In the genomic region with DNA sequence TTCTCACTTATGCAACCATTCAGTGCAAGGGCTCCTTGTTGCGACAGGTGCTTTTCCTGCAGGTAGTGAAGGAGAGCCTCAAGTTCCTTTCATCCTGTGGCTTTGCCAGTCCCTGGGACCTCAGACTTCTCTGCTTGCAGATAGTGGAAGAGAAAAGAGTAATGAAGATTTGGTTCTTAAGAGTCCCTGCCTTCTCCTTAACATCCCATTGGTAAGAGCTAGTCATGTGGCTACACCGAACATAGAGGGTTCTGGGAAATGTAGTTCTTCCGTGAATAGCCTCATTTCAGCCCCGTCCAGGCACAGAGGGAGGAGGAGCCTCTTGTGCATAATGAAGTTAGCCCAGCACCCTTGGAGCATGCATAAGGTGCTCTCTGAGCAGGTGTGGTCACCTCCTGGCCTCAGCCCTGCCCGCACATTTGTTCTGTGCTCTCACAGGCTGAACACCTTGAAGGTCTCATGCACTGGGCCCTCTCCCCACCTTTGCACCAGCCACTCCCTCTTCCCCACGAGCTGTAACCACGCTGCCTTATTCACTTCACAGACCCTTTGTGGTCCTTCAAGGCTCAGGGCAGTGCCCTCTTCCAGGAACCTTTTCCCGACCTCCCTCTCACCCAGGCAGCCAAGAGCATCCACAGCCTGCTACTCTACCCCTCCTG, we compare ENCODE assay signal across 11 cellular contexts.
A peak's percentile ranks its signal among the peaks of the same experiment; 100 is the strongest.
DNase-seq lines count a peak whose midpoint lies in the region; ATAC-seq and TF ChIP-seq lines count a peak whose summit lies in the region.
"Had no signal": no experiment of that assay in that cellular context is flagged by ENCODE, and none has a peak within 500 bp of the region (broad histone marks: within the 10 kb centered on the region; RNA-seq: fewer than 3 reads in every experiment).

No MANE protein-coding gene starts in this region.

- no peak overlapping the region for H3K4me3 Mint-ChIP-seq in activated CD8-positive, alpha-beta T cell treated with anti-CD3 and anti-CD28 coated beads, Interleukin-2, amount 10 ng/mL, durations not matched to agents 7 days and 5 days
- H3K4me3 Mint-ChIP-seq in natural killer cell: no peak overlapping the region

- no peak overlapping the region for H3K4me2 ChIP-seq in DND-41 (ENCODE audit: insufficient read depth, low read length)

- H3K4me1 Mint-ChIP-seq in activated CD8-positive, alpha-beta T cell treated with anti-CD3 and anti-CD28 coated beads, Interleukin-2, amount 10 ng/mL, durations not matched to agents 7 days and 5 days (ENCODE audit: low read depth): peaks cover 22% of the 10 kb centered on the region
- H3K4me1 Mint-ChIP-seq in natural killer cell: peaks cover 16 to 23% of the 10 kb centered on the region in 2 donors

- no peaks in the 10 kb centered on the region for H3K27me3 Mint-ChIP-seq in activated CD8-positive, alpha-beta T cell treated with anti-CD3 and anti-CD28 coated beads, Interleukin-2, amount 10 ng/mL, durations not matched to agents 7 days and 5 days (ENCODE audit: low read depth)
- no peaks in the 10 kb centered on the region for H3K27me3 Mint-ChIP-seq in natural killer cell (ENCODE audit: low read depth in 2 of 2)

- peaks cover 12% of the 10 kb centered on the region for H3K4me1 ChIP-seq in DND-41 (ENCODE audit: insufficient read depth, low read length)

- H3K27me3 ChIP-seq in DND-41 (ENCODE audit: insufficient read depth, low read length, poor library complexity): no peaks in the 10 kb centered on the region

- H3K36me3 Mint-ChIP-seq in activated CD8-positive, alpha-beta T cell treated with anti-CD3 and anti-CD28 coated beads, Interleukin-2, amount 10 ng/mL, durations not matched to agents 7 days and 5 days (ENCODE audit: low read depth): no peaks in the 10 kb centered on the region
- no peaks in the 10 kb centered on the region for H3K36me3 Mint-ChIP-seq in natural killer cell

- no peak overlapping the region for H3K9ac ChIP-seq in DND-41 (ENCODE audit: low read depth, low read length)

- H4K20me1 ChIP-seq in DND-41 (ENCODE audit: insufficient read depth, low read length): no peaks in the 10 kb centered on the region

- intact Hi-C loops in natural killer cell (cut with micrococcal nuclease) (no loop called here), sciatic nerve (cut with DNase I) (no loop called here), left ventricle myocardium superior (cut with micrococcal nuclease) (no loop called here)

- H3K9me3 Mint-ChIP-seq in activated CD8-positive, alpha-beta T cell treated with anti-CD3 and anti-CD28 coated beads, Interleukin-2, amount 10 ng/mL, durations not matched to agents 7 days and 5 days (ENCODE audit: insufficient read depth): no peaks in the 10 kb centered on the region
- no peaks in the 10 kb centered on the region for H3K9me3 Mint-ChIP-seq in natural killer cell

- POLR2A ChIA-PET in activated CD8-positive, alpha-beta T cell treated with anti-CD3 and anti-CD28 coated beads, Interleukin-2, amount 10 ng/mL, durations not matched to agents 7 days and 5 days (lab: Charles Lee): no interaction called here

- CTCF ChIA-PET in activated CD8-positive, alpha-beta T cell treated with anti-CD3 and anti-CD28 coated beads, Interleukin-2, amount 10 ng/mL, durations not matched to agents 7 days and 5 days (lab: Charles Lee): no interaction called here

- no peaks in the 10 kb centered on the region for H3K79me2 ChIP-seq in DND-41 (ENCODE audit: insufficient read depth, low read length)

- no peak overlapping the region for H3K27ac ChIP-seq in DND-41 (ENCODE audit: low read length)

- no peaks in the 10 kb centered on the region for H3K9me3 ChIP-seq in DND-41 (ENCODE audit: insufficient read depth, low read length, severe bottlenecking)

- H3K4me3 ChIP-seq in DND-41 (ENCODE audit: low read depth in 1 of 2, low read length in 2 of 2): no peak overlapping the region
- H3K4me3 ChIP-seq: lung had no signal

- TF ChIP-seq CTCF in DND-41 (IDR thresholded peaks at IDR 0.05; ENCODE audit: borderline replicate concordance, extremely low read depth, low read length, poor library complexity, severe bottlenecking) (no peak), natural killer cell (IDR thresholded peaks at IDR 0.05) (no peak)

- no peaks in the 10 kb centered on the region for H3K36me3 ChIP-seq in DND-41 (ENCODE audit: insufficient read depth, low read length)

- H2AFZ ChIP-seq in DND-41 (ENCODE audit: low read depth, low read length): no peak overlapping the region

- ATAC-seq in DND-41 (ENCODE audit: insufficient read depth, low read depth): peak; percentile 65
- peak; percentile 49 for ATAC-seq in HG02885 (IDR thresholded peaks at IDR 0.05; ENCODE audit: poor library complexity, unreplicated experiment)
- ATAC-seq in activated CD8-positive, alpha-beta T cell treated with anti-CD3 and anti-CD28 coated beads, Interleukin-2, amount 10 ng/mL, durations not matched to agents 7 days and 5 days: peak; percentile 47
- peak in 2 of 3 donors; percentile 60 to 66 for ATAC-seq in natural killer cell
- ATAC-seq in sciatic nerve: no peak
- ATAC-seq in left ventricle myocardium superior: no peak

- no peak overlapping the region for H3K27ac Mint-ChIP-seq in activated CD8-positive, alpha-beta T cell treated with anti-CD3 and anti-CD28 coated beads, Interleukin-2, amount 10 ng/mL, durations not matched to agents 7 days and 5 days
- H3K27ac Mint-ChIP-seq in natural killer cell: no peak overlapping the region

- DNase-seq in DND-41 (no peak), natural killer cell (no peak), GDM1 (lab: John Stamatoyannopoulos, UW) (no peak), sciatic nerve (ENCODE audit: low spot score) (no peak), NCI-H510A treated with DMSO at 0.1 percent for 48 hours (lab: John Stamatoyannopoulos, UW) (no peak), left ventricle myocardium superior (no peak)
- no peak for DNase-seq in activated CD8-positive, alpha-beta T cell treated with anti-CD3 and anti-CD28 coated beads, Interleukin-2, amount 10 ng/mL, durations not matched to agents 7 days and 5 days
- DNase-seq: DMS153; stimulated activated CD4-positive, alpha-beta T cell treated with anti-CD3 and anti-CD28 coated beads, Interleukin-2, amount 100 ng/mL, for 48 hours had no signal

Comparison
In these comparisons a context has a peak if more than half of its experiments do, and no peak if none do; other contexts are left out.
1. ATAC-seq: peak in DND-41 (single experiment), HG02885 (single experiment), activated CD8-positive, alpha-beta T cell treated with anti-CD3 and anti-CD28 coated beads, Interleukin-2, amount 10 ng/mL, durations not matched to agents 7 days and 5 days (single experiment) and natural killer cell (2 of 3); none in sciatic nerve (single experiment) and left ventricle myocardium superior (single experiment).